ENCODE assay signal across 1 cellular context in genomic region chr10:103367782-103368518, GRCh38.
TF ChIP-seq lines count a peak whose summit lies in the region.

TAF5 (plus strand) TSS chr10:103367976; CDS start chr10:103367990, 14 bp downstream.

TF ChIP-seq in K562, 482 proteins besides CTCF, POLR2A, EP300 and RAD21 (continued from another document and continues in another):
- TF ChIP-seq, protein P1, sequence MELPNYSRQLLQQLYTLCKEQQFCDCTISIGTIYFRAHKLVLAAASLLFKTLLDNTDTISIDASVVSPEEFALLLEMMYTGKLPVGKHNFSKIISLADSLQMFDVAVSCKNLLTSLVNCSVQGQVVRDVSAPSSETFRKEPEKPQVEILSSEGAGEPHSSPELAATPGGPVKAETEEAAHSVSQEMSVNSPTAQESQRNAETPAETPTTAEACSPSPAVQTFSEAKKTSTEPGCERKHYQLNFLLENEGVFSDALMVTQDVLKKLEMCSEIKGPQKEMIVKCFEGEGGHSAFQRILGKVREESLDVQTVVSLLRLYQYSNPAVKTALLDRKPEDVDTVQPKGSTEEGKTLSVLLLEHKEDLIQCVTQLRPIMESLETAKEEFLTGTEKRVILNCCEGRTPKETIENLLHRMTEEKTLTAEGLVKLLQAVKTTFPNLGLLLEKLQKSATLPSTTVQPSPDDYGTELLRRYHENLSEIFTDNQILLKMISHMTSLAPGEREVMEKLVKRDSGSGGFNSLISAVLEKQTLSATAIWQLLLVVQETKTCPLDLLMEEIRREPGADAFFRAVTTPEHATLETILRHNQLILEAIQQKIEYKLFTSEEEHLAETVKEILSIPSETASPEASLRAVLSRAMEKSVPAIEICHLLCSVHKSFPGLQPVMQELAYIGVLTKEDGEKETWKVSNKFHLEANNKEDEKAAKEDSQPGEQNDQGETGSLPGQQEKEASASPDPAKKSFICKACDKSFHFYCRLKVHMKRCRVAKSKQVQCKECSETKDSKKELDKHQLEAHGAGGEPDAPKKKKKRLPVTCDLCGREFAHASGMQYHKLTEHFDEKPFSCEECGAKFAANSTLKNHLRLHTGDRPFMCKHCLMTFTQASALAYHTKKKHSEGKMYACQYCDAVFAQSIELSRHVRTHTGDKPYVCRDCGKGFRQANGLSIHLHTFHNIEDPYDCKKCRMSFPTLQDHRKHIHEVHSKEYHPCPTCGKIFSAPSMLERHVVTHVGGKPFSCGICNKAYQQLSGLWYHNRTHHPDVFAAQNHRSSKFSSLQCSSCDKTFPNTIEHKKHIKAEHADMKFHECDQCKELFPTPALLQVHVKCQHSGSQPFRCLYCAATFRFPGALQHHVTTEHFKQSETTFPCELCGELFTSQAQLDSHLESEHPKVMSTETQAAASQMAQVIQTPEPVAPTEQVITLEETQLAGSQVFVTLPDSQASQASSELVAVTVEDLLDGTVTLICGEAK (IDR thresholded peaks at IDR 0.05) = 0 out of 2 replicates have a peak, but pooled peaks have one; percentile 21
- TF ChIP-seq, protein P1 (CRISPR knock-in tag; IDR thresholded peaks at IDR 0.05) = no peak
- TF ChIP-seq CHD1 (IDR thresholded peaks at IDR 0.05; ENCODE audit: low read length) (peak; percentile 93), NR1H2 (CRISPR knock-in tag; IDR thresholded peaks at IDR 0.05) (no peak), HCFC1 (IDR thresholded peaks at IDR 0.05; ENCODE audit: low read depth, low read length) (peak; percentile 57), ZNF184 (CRISPR knock-in tag; IDR thresholded peaks at IDR 0.05) (no peak), FOXK1 (CRISPR knock-in tag; IDR thresholded peaks at IDR 0.05; ENCODE audit: borderline replicate concordance) (no peak), POLR2H (tag; IDR thresholded peaks at IDR 0.05; ENCODE audit: low read depth) (peak; percentile 94; the same call in 1 of the 2 replicates), JUND (IDR thresholded peaks at IDR 0.05; ENCODE audit: borderline replicate concordance, low read depth, low read length) (peak; percentile 74), JUND (tag; IDR thresholded peaks at IDR 0.05; ENCODE audit: borderline replicate concordance, low read depth, low read length) (peak; percentile 43; the same call in 1 of the 3 replicates), TAF15 (IDR thresholded peaks at IDR 0.05; ENCODE audit: low read depth, low read length) (no peak), EZH2 (IDR thresholded peaks at IDR 0.05; ENCODE audit: borderline replicate concordance, low read depth, low read length) (no peak), EGR1 (conservative IDR thresholded peaks at IDR 0.05) (peak; percentile 56), PHF20 (IDR thresholded peaks at IDR 0.05; ENCODE audit: partially characterized antibody) (peak; percentile 75), ZFX (CRISPR knock-in tag; IDR thresholded peaks at IDR 0.05) (peak; percentile 69), ZKSCAN1 (IDR thresholded peaks at IDR 0.05; ENCODE audit: low read depth, low read length) (no peak), CTCFL (IDR thresholded peaks at IDR 0.05; ENCODE audit: borderline replicate concordance, insufficient read depth, low read depth, low read length, poor library complexity, severe bottlenecking) (no peak), PTBP1 (IDR thresholded peaks at IDR 0.05; ENCODE audit: low read depth, low read length) (no peak), MTF1 (CRISPR knock-in tag; IDR thresholded peaks at IDR 0.05; ENCODE audit: borderline replicate concordance) (no peak), PREB (CRISPR knock-in tag; IDR thresholded peaks at IDR 0.05) (no peak), HEY1 (CRISPR knock-in tag; IDR thresholded peaks at IDR 0.05; ENCODE audit: borderline replicate concordance) (no peak), THAP7 (CRISPR knock-in tag; IDR thresholded peaks at IDR 0.05) (no peak), NR2C2 (CRISPR knock-in tag; IDR thresholded peaks at IDR 0.05) (no peak), NR2C2 (tag; IDR thresholded peaks at IDR 0.05) (no peak; the same call in 1 of the 2 replicates), ZNF239 (CRISPR knock-in tag; IDR thresholded peaks at IDR 0.05) (no peak), NFRKB (IDR thresholded peaks at IDR 0.05; ENCODE audit: low read depth) (peak; percentile 82), MAFK (IDR thresholded peaks at IDR 0.05; ENCODE audit: low read length) (0 out of 2 replicates have a peak, but pooled peaks have one; percentile 2), ZBTB7A (IDR thresholded peaks at IDR 0.05; ENCODE audit: borderline replicate concordance, control insufficient read depth, low read depth, low read length) (peak; percentile 39; the same call in 1 of the 2 replicates), ZC3H11A (IDR thresholded peaks at IDR 0.05; ENCODE audit: low read depth, low read length) (no peak), ZBTB2 (IDR thresholded peaks at IDR 0.05) (no peak), USF2 (CRISPR knock-in tag; IDR thresholded peaks at IDR 0.05) (no peak), SAP30 (IDR thresholded peaks at IDR 0.05; ENCODE audit: borderline replicate concordance, insufficient read depth, low read depth, low read length, poor library complexity, severe bottlenecking) (peak; percentile 81), EP400 (IDR thresholded peaks at IDR 0.05) (peak; percentile 71; the same call in 1 of the 2 replicates), ATF1 (CRISPR knock-in tag; IDR thresholded peaks at IDR 0.05) (no peak), ATF1 (tag; IDR thresholded peaks at IDR 0.05) (no peak), HMG20A (CRISPR knock-in tag; conservative IDR thresholded peaks at IDR 0.05) (no peak), GABPB1 (CRISPR knock-in tag; IDR thresholded peaks at IDR 0.05) (no peak; the same call in 1 of the 2 replicates), NCOA6 (IDR thresholded peaks at IDR 0.05) (no peak), ZNF12 (CRISPR knock-in tag; IDR thresholded peaks at IDR 0.05) (no peak), SMARCC2 (IDR thresholded peaks at IDR 0.05; ENCODE audit: low read depth) (no peak), EHMT2 (IDR thresholded peaks at IDR 0.05) (no peak), SRF (CRISPR knock-in tag; IDR thresholded peaks at IDR 0.05) (peak in 1 of 2 experiments; percentile 83; a peak in 2 of 4 replicates), FOSL1 (tag; conservative IDR thresholded peaks at IDR 0.05) (peak; percentile 41), ZNF830 (CRISPR knock-in tag; IDR thresholded peaks at IDR 0.05) (no peak), ZNF146 (CRISPR knock-in tag; IDR thresholded peaks at IDR 0.05; ENCODE audit: unreplicated experiment) (no peak), NELFE (IDR thresholded peaks at IDR 0.05; ENCODE audit: insufficient read depth, insufficient read length) (no peak), NEUROD1 (IDR thresholded peaks at IDR 0.05; ENCODE audit: borderline replicate concordance, low read depth, low read length, partially characterized antibody) (no peak)
- TF ChIP-seq, protein P2, sequence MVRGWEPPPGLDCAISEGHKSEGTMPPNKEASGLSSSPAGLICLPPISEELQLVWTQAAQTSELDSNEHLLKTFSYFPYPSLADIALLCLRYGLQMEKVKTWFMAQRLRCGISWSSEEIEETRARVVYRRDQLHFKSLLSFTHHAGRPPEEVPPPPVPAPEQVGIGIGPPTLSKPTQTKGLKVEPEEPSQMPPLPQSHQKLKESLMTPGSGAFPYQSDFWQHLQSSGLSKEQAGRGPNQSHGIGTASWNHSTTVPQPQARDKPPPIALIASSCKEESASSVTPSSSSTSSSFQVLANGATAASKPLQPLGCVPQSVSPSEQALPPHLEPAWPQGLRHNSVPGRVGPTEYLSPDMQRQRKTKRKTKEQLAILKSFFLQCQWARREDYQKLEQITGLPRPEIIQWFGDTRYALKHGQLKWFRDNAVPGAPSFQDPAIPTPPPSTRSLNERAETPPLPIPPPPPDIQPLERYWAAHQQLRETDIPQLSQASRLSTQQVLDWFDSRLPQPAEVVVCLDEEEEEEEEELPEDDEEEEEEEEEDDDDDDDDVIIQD (CRISPR knock-in tag; IDR thresholded peaks at IDR 0.05) = no peak
- TF ChIP-seq, protein P3, sequence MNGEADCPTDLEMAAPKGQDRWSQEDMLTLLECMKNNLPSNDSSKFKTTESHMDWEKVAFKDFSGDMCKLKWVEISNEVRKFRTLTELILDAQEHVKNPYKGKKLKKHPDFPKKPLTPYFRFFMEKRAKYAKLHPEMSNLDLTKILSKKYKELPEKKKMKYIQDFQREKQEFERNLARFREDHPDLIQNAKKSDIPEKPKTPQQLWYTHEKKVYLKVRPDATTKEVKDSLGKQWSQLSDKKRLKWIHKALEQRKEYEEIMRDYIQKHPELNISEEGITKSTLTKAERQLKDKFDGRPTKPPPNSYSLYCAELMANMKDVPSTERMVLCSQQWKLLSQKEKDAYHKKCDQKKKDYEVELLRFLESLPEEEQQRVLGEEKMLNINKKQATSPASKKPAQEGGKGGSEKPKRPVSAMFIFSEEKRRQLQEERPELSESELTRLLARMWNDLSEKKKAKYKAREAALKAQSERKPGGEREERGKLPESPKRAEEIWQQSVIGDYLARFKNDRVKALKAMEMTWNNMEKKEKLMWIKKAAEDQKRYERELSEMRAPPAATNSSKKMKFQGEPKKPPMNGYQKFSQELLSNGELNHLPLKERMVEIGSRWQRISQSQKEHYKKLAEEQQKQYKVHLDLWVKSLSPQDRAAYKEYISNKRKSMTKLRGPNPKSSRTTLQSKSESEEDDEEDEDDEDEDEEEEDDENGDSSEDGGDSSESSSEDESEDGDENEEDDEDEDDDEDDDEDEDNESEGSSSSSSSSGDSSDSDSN (IDR thresholded peaks at IDR 0.05; ENCODE audit: borderline replicate concordance in 1 of 2, low read depth in 2 of 2, low read length in 2 of 2) = peak; percentile 60 to 73
